ENCODE assay signal across 1 cellular context in the genomic region with DNA sequence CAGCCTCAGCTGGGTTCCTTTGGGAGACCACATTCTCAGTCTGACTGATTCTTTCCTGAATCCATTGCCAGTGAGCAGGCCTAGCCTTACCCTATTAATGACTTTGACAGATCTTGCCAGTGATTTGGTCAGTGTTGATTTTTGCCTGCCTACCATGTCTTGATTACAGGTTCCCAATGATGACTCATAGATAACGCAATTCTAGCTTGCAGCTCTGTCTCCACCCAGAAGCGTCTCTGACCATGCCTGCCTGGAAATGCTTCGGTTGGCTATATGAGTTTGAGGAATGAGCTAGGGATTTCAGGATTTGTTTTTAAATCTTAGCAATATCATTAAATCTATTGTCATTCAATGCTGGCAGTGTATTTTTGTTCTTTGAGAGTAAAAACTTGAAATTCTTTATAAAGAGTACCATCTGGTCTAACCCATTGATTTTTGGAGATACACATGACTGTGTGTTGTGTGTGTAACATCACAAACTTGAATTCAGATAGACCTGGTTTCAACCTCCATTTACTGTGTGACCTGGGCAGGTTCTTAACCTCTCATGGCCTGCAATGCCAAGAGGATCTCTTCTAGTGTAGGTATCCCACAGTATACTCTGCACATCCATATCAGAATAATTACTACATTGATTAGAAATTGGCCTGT.
TF ChIP-seq lines count a peak whose summit lies in the region.

No MANE protein-coding gene starts in this region.

TF ChIP-seq in K562, 482 proteins besides CTCF, POLR2A, EP300 and RAD21:
- TF ChIP-seq, protein P1, sequence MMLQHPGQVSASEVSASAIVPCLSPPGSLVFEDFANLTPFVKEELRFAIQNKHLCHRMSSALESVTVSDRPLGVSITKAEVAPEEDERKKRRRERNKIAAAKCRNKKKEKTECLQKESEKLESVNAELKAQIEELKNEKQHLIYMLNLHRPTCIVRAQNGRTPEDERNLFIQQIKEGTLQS (IDR thresholded peaks at IDR 0.05): peak; percentile 84
- TF ChIP-seq, protein P1 (CRISPR knock-in tag; conservative IDR thresholded peaks at IDR 0.05): no peak
- TF ChIP-seq ZNF311 (CRISPR knock-in tag; IDR thresholded peaks at IDR 0.05): no peak
- TF ChIP-seq JUN (IDR thresholded peaks at IDR 0.05; ENCODE audit: borderline replicate concordance, low read depth, low read length): peak; percentile 63
- no peak for TF ChIP-seq JUN (CRISPR knock-in tag; IDR thresholded peaks at IDR 0.05; ENCODE audit: borderline replicate concordance)
- no peak for TF ChIP-seq ZNF133 (CRISPR knock-in tag; IDR thresholded peaks at IDR 0.05)
- TF ChIP-seq FOSL1 (tag; conservative IDR thresholded peaks at IDR 0.05): peak; percentile 92
- TF ChIP-seq POLR3A (IDR thresholded peaks at IDR 0.05; ENCODE audit: borderline replicate concordance, extremely low read depth, insufficient read depth, insufficient read length): no peak
- TF ChIP-seq CEBPG (CRISPR knock-in tag; IDR thresholded peaks at IDR 0.05): no peak
- peak in 1 of 2 experiments; percentile 49; a peak in 1 of 4 replicates for TF ChIP-seq CEBPG (tag; conservative IDR thresholded peaks at IDR 0.05 in 1 of 2, IDR thresholded peaks at IDR 0.05 in 1 of 2)
- no peak for TF ChIP-seq FOXJ2 (tag; IDR thresholded peaks at IDR 0.05)
- no peak for TF ChIP-seq POU5F1 (IDR thresholded peaks at IDR 0.05; ENCODE audit: borderline replicate concordance, low read depth, low read length, partially characterized antibody)
- TF ChIP-seq, protein P2, sequence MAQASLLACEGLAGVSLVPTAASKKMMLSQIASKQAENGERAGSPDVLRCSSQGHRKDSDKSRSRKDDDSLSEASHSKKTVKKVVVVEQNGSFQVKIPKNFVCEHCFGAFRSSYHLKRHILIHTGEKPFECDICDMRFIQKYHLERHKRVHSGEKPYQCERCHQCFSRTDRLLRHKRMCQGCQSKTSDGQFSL (CRISPR knock-in tag; IDR thresholded peaks at IDR 0.05): no peak
- TF ChIP-seq, protein P2 (tag; IDR thresholded peaks at IDR 0.05): no peak
- TF ChIP-seq, protein P3, sequence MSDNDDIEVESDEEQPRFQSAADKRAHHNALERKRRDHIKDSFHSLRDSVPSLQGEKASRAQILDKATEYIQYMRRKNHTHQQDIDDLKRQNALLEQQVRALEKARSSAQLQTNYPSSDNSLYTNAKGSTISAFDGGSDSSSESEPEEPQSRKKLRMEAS (CRISPR knock-in tag; IDR thresholded peaks at IDR 0.05): no peak
- peak; percentile 89 for TF ChIP-seq JUND (IDR thresholded peaks at IDR 0.05; ENCODE audit: borderline replicate concordance, low read depth, low read length)
- peak; percentile 89; the same call in 2 of the 3 replicates for TF ChIP-seq JUND (tag; IDR thresholded peaks at IDR 0.05; ENCODE audit: borderline replicate concordance, low read depth, low read length)
- TF ChIP-seq FOS (IDR thresholded peaks at IDR 0.05; ENCODE audit: extremely low read depth, insufficient read length): peak; percentile 8
- no peak for TF ChIP-seq KLF16 (IDR thresholded peaks at IDR 0.05)
- peak; percentile 47; the same call in 1 of the 2 replicates for TF ChIP-seq JUNB (CRISPR knock-in tag; conservative IDR thresholded peaks at IDR 0.05)
- TF ChIP-seq, protein P4, sequence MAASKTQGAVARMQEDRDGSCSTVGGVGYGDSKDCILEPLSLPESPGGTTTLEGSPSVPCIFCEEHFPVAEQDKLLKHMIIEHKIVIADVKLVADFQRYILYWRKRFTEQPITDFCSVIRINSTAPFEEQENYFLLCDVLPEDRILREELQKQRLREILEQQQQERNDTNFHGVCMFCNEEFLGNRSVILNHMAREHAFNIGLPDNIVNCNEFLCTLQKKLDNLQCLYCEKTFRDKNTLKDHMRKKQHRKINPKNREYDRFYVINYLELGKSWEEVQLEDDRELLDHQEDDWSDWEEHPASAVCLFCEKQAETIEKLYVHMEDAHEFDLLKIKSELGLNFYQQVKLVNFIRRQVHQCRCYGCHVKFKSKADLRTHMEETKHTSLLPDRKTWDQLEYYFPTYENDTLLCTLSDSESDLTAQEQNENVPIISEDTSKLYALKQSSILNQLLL (CRISPR knock-in tag; IDR thresholded peaks at IDR 0.05; ENCODE audit: borderline replicate concordance): no peak
